Comparison of ENCODE assay signal across 32 cellular contexts in the genomic region with DNA sequence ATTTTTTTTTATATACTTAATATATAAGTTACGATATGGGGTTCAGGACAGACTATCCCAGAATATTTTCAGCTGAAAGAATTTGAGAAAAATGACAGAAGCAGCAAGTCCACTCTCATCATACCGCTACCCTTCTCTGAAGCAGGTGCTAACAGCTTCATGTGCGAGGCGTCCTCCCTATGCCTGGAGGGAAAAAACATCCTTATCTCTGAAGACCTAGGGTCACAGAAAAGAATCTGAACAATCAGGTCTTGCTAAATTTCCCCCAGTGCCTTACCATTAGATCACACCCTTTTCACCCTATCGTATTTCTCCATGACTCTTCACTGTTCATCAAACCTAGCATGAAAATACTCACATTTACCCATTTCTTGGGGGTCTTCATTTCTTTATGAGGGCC.
"Had no signal": no experiment of that assay in that cellular context is flagged by ENCODE, and none has a peak within 500 bp of the region (broad histone marks: within the 10 kb centered on the region; RNA-seq: fewer than 3 reads in every experiment).

No MANE protein-coding gene starts in this region.

- H3K36me3 Mint-ChIP-seq: activated CD4-positive, alpha-beta memory T cell treated with anti-CD3 and anti-CD28 coated beads for 36 hours; activated naive CD8-positive, alpha-beta T cell treated with anti-CD3 and anti-CD28 coated beads for 36 hours had no signal

- H3K4me3 ChIP-seq: Peyer's patch had no signal

- H3K27me3 ChIP-seq: brain microvascular endothelial cell, Peyer's patch had no signal

- H3K4me3 Mint-ChIP-seq: activated B cell treated with CpG ODN at 0.5 μM for 24 hours; activated CD4-positive, alpha-beta memory T cell treated with anti-CD3 and anti-CD28 coated beads for 36 hours; activated naive CD8-positive, alpha-beta T cell treated with anti-CD3 and anti-CD28 coated beads for 36 hours had no signal

- H3K27ac Mint-ChIP-seq: activated CD4-positive, alpha-beta memory T cell treated with anti-CD3 and anti-CD28 coated beads for 36 hours; activated naive CD8-positive, alpha-beta T cell treated with anti-CD3 and anti-CD28 coated beads for 36 hours had no signal

- H3K27ac ChIP-seq: brain microvascular endothelial cell, Peyer's patch, VCaP had no signal

- H3K36me3 ChIP-seq: brain microvascular endothelial cell, Peyer's patch had no signal

- H3K9me3 Mint-ChIP-seq: activated B cell treated with CpG ODN at 0.5 μM for 24 hours; activated CD4-positive, alpha-beta memory T cell treated with anti-CD3 and anti-CD28 coated beads for 36 hours; activated naive CD8-positive, alpha-beta T cell treated with anti-CD3 and anti-CD28 coated beads for 36 hours had no signal

- H3K4me1 ChIP-seq: Peyer's patch had no signal

- DNase-seq: activated B cell treated with CpG ODN at 0.5 μM for 24 hours; activated CD4-positive, alpha-beta memory T cell treated with anti-CD3 and anti-CD28 coated beads for 36 hours; activated CD4-positive, alpha-beta T cell treated with anti-CD3 and anti-CD28 coated beads for 4 hours; activated CD4-positive, alpha-beta T cell treated with anti-CD3 and anti-CD28 coated beads, Interleukin-2, amount 50 U/mL, for 1 hour; activated CD4-positive, CD25-positive, alpha-beta regulatory T cell treated with anti-CD3 and anti-CD28 coated beads, Interleukin-2, amount 50 U/mL, for 72 hours; activated CD8-positive, alpha-beta memory T cell treated with anti-CD3 and anti-CD28 coated beads, Interleukin-2, amount 50 U/mL, for 4 hours; activated effector memory CD4-positive, alpha-beta T cell treated with anti-CD3 and anti-CD28 coated beads, Interleukin-2, amount 50 U/mL, for 16 hours; activated naive CD4-positive, alpha-beta T cell; activated naive CD4-positive, alpha-beta T cell treated with anti-CD3 and anti-CD28 coated beads, Interleukin-2, amount 50 U/mL, for 16 hours; activated naive CD8-positive, alpha-beta T cell treated with anti-CD3 and anti-CD28 coated beads for 36 hours; activated T-cell treated with anti-CD3 and anti-CD28 coated beads for 4 hours; activated T-cell treated with anti-CD3 and anti-CD28 coated beads, Interleukin-2, amount 50 U/mL, for 48 hours; amniotic stem cell; aorta; brain microvascular endothelial cell; central memory CD4-positive, alpha-beta T cell; Karpas-422; KBM-7; NCI-H1105; NCI-H1417 treated with DMSO at 0.1 percent for 48 hours; NCI-H187 treated with DMSO at 0.1 percent for 48 hours; NCI-H2081; NCI-H345; NCI-H524 treated with DMSO at 0.1 percent for 48 hours; Peyer's patch; RPMI8226; SIG-M5; SW 1271; T-helper 1 cell; T-helper 2 cell; T-helper 9 cell had no signal

- H3K27me3 Mint-ChIP-seq: activated B cell treated with CpG ODN at 0.5 μM for 24 hours; activated CD4-positive, alpha-beta memory T cell treated with anti-CD3 and anti-CD28 coated beads for 36 hours; activated naive CD8-positive, alpha-beta T cell treated with anti-CD3 and anti-CD28 coated beads for 36 hours had no signal

- H3K9me3 ChIP-seq: Peyer's patch had no signal
